Comparison of ENCODE assay signal across 9 cellular contexts in the genomic region with DNA sequence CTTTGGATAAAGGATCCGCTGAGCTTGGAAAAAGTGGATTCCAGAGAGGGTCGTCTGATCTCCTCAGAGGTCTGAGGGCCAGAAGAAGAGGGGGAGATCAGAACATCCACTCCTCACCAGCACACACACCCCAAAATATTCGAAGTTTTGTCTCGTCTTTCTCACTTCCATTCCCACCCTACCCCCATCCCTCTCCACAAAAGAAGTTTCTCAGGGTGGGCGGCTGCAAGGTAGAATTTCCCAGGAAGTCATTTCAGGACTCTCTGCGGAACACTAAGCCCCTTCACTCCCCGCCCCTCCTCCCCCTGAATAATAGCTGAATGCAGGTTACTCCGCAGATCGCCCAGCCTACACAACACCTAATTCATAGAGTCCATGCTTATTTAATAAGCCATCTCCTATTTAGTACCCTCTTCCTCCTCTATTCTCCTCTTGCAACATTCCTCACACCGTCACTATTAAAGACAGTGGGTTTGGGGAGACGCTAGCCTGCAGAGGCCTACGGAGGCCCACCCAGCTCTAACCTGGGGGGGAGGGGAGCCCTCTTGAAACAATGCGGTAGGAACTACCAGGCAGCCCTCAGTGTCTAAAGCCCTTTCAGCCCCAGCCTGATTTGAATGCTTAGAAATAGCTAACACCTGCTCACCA. TPM values are rescaled to one million over a fixed set of nuclear protein-coding genes. Genes with fewer than 3 reads are reported as not detected.
DNase-seq lines count a peak whose midpoint lies in the region; ATAC-seq, FAIRE-seq and TF ChIP-seq lines count a peak whose summit lies in the region.
"Had no signal": no experiment of that assay in that cellular context is flagged by ENCODE, and none has a peak within 500 bp of the region (broad histone marks: within the 10 kb centered on the region; RNA-seq: fewer than 3 reads in every experiment).

No MANE protein-coding gene starts in this region.

- ATAC-seq in HG03354 (IDR thresholded peaks at IDR 0.05; ENCODE audit: poor library complexity, severe bottlenecking, unreplicated experiment) (peak; percentile 50), GM19455 (IDR thresholded peaks at IDR 0.05; ENCODE audit: unreplicated experiment) (no peak)
- ATAC-seq in activated CD8-positive, alpha-beta T cell treated with anti-CD3 and anti-CD28 coated beads, Interleukin-2, amount 10 ng/mL, durations not matched to agents 7 days and 5 days = no peak

- no peaks in the 10 kb centered on the region for H3K27me3 ChIP-seq in stomach

- 11 to 16% (median 14%) methylated on average over 13 of the region's 13 CpGs for WGBS in stomach, 5 donors

- FAIRE-seq in H54 (lab: Jason Lieb, UNC) = no peak
- FAIRE-seq: islet of Langerhans had no signal

- H3K27me3 Mint-ChIP-seq in activated CD8-positive, alpha-beta T cell treated with anti-CD3 and anti-CD28 coated beads, Interleukin-2, amount 10 ng/mL, durations not matched to agents 7 days and 5 days (ENCODE audit: low read depth) = peaks cover 7% of the 10 kb centered on the region

- peaks cover 0 to 23% (median 0%) of the 10 kb centered on the region in 4 donors for H3K36me3 ChIP-seq in stomach

- no peak for DNase-seq in activated CD8-positive, alpha-beta T cell treated with anti-CD3 and anti-CD28 coated beads, Interleukin-2, amount 10 ng/mL, durations not matched to agents 7 days and 5 days
- DNase-seq in stomach (no peak), hepatic stellate cell (ENCODE audit: low spot score) (no peak), H54 (ENCODE audit: insufficient read length, low spot score) (no peak)

- no peak for TF ChIP-seq POLR2A in stomach (IDR thresholded peaks at IDR 0.05)
- TF ChIP-seq POLR2A in H54 (IDR thresholded peaks at IDR 0.05; ENCODE audit: low read depth, low read length) = no peak

- H3K36me3 Mint-ChIP-seq in activated CD8-positive, alpha-beta T cell treated with anti-CD3 and anti-CD28 coated beads, Interleukin-2, amount 10 ng/mL, durations not matched to agents 7 days and 5 days (ENCODE audit: low read depth) = no peaks in the 10 kb centered on the region

- no peak for TF ChIP-seq CTCF in C4-2B (conservative IDR thresholded peaks at IDR 0.05)
- TF ChIP-seq CTCF in stomach (IDR thresholded peaks at IDR 0.05) = no peak

- H3K4me1 Mint-ChIP-seq in activated CD8-positive, alpha-beta T cell treated with anti-CD3 and anti-CD28 coated beads, Interleukin-2, amount 10 ng/mL, durations not matched to agents 7 days and 5 days (ENCODE audit: low read depth) = peaks cover 17% of the 10 kb centered on the region

- peak overlapping the region; percentile 42 for H3K4me3 ChIP-seq in iPS-18c (ENCODE audit: insufficient read depth, low read depth, low read length)
- H3K4me3 ChIP-seq in stomach = peak overlapping the region; percentile 67 to 93 (median 84)

- POLR2A ChIA-PET in activated CD8-positive, alpha-beta T cell treated with anti-CD3 and anti-CD28 coated beads, Interleukin-2, amount 10 ng/mL, durations not matched to agents 7 days and 5 days (lab: Charles Lee) = interaction anchor here (1.2 to 1.5 kb wide), 3 partner anchors 16 to 70 kb away, joined by 4 to 21 read pairs (median 4); a partner anchor contains a TSS

- CTCF ChIA-PET in activated CD8-positive, alpha-beta T cell treated with anti-CD3 and anti-CD28 coated beads, Interleukin-2, amount 10 ng/mL, durations not matched to agents 7 days and 5 days (lab: Charles Lee) = interaction anchor here (0.8 to 3.9 kb wide), 9 partner anchors 10 to 99 kb away, joined by 3 to 33 read pairs (median 3); a partner anchor contains a TSS

- H3K27ac Mint-ChIP-seq in activated CD8-positive, alpha-beta T cell treated with anti-CD3 and anti-CD28 coated beads, Interleukin-2, amount 10 ng/mL, durations not matched to agents 7 days and 5 days = no peak overlapping the region

- intact Hi-C loops in stomach (cut with DNase I; ENCODE audit: low total_unique reads) = no loop called here

- no peak for TF ChIP-seq EP300 in stomach (IDR thresholded peaks at IDR 0.05)

- peaks cover 0 to 26% (median 21%) of the 10 kb centered on the region in 4 donors for H3K4me1 ChIP-seq in stomach

- H3K27ac ChIP-seq in C4-2B (peak overlapping the region; percentile 63; the same call in 1 of the 2 replicates), stomach (peak overlapping the region in 4 of 5 donors; percentile 73 to 83 (median 78))

- no peaks in the 10 kb centered on the region for H3K9me3 Mint-ChIP-seq in activated CD8-positive, alpha-beta T cell treated with anti-CD3 and anti-CD28 coated beads, Interleukin-2, amount 10 ng/mL, durations not matched to agents 7 days and 5 days (ENCODE audit: insufficient read depth)

- H3K9me3 ChIP-seq in iPS-18c (ENCODE audit: control insufficient read depth, insufficient read depth, low read length) (no peaks in the 10 kb centered on the region), stomach (no peaks in the 10 kb centered on the region)

- peak overlapping the region; percentile 72 for H3K4me3 Mint-ChIP-seq in activated CD8-positive, alpha-beta T cell treated with anti-CD3 and anti-CD28 coated beads, Interleukin-2, amount 10 ng/mL, durations not matched to agents 7 days and 5 days

RNA-seq across cellular contexts. Expression of a gene that starts 0.7 kb away (rescaled TPM):
- 1 to 10 TPM; 1.9 to 2.0 TPM for total RNA-seq in activated CD8-positive, alpha-beta T cell treated with anti-CD3 and anti-CD28 coated beads, Interleukin-2, amount 10 ng/mL, durations not matched to agents 7 days and 5 days
- total RNA-seq in stomach = 10 to 100 TPM in 1 of 5 donors, 1 to 10 TPM in 2, not detected in 2; 3.3 to 15.2 (median 6.5) TPM
- polyA plus RNA-seq in stomach = 1 to 10 TPM; 2.5 to 3.1 (median 2.7) TPM

RNA-seq across cellular contexts. Expression of a gene that starts 15.7 kb away (rescaled TPM):
- total RNA-seq in activated CD8-positive, alpha-beta T cell treated with anti-CD3 and anti-CD28 coated beads, Interleukin-2, amount 10 ng/mL, durations not matched to agents 7 days and 5 days = 10 to 100 TPM; 68.3 to 70.8 TPM
- total RNA-seq in stomach = 10 to 100 TPM; 18.7 to 84.3 (median 63.8) TPM
- 10 to 100 TPM in 2 of 3 donors, 1 to 10 TPM in 1; 8.6 to 44.6 (median 20.7) TPM for polyA plus RNA-seq in stomach

RNA-seq across cellular contexts. Expression of a gene that starts 49.8 kb away (rescaled TPM):
- total RNA-seq in activated CD8-positive, alpha-beta T cell treated with anti-CD3 and anti-CD28 coated beads, Interleukin-2, amount 10 ng/mL, durations not matched to agents 7 days and 5 days = 10 to 100 TPM; 66.2 to 71.1 TPM
- total RNA-seq in stomach = 100 to 1,000 TPM in 1 of 5 donors, 10 to 100 TPM in 3, 1 to 10 TPM in 1; 8.4 to 102 (median 55.4) TPM
- 10 to 100 TPM; 17.5 to 29.9 (median 18.7) TPM for polyA plus RNA-seq in stomach

RNA-seq across cellular contexts. Expression of a gene that starts 50.0 kb away (rescaled TPM):
- 10 to 100 TPM; 20.7 to 22.1 TPM for total RNA-seq in activated CD8-positive, alpha-beta T cell treated with anti-CD3 and anti-CD28 coated beads, Interleukin-2, amount 10 ng/mL, durations not matched to agents 7 days and 5 days
- 10 to 100 TPM; 11.3 to 38.6 (median 32.1) TPM for total RNA-seq in stomach
- 10 to 100 TPM in 1 of 3 donors, 1 to 10 TPM in 2; 6.1 to 14.9 (median 7.0) TPM for polyA plus RNA-seq in stomach

RNA-seq across cellular contexts. Expression of a gene that starts 53.1 kb away (rescaled TPM):
- total RNA-seq in activated CD8-positive, alpha-beta T cell treated with anti-CD3 and anti-CD28 coated beads, Interleukin-2, amount 10 ng/mL, durations not matched to agents 7 days and 5 days = not detected
- not detected for total RNA-seq in stomach
- polyA plus RNA-seq in stomach = not detected
